ENCODE assay signal across 30 cellular contexts in genomic region chr7:45131891-45132290, GRCh38. TPM values are rescaled to one million over a fixed set of nuclear protein-coding genes. Genes with fewer than 3 reads are reported as not detected.
"Had no signal": no experiment of that assay in that cellular context is flagged by ENCODE, and none has a peak within 500 bp of the region (broad histone marks: within the 10 kb centered on the region; RNA-seq: fewer than 3 reads in every experiment).

No MANE protein-coding gene starts in this region.

- ATAC-seq: left colon; pancreas; psoas muscle; stimulated activated naive B cell treated with anti-CD40 and anti-IgM and Interleukin-4, amounts not matched to agents 10 μg/mL and 1 μg/mL and 100 μg/mL, for 72 hours had no signal

- H3K9me3 Mint-ChIP-seq: activated CD4-positive, alpha-beta memory T cell treated with anti-CD3 and anti-CD28 coated beads for 36 hours; activated T-helper 1 cell treated with anti-CD3 and anti-CD28 coated beads, Interleukin-12 subunit alpha, Interleukin-12 subunit beta, Interleukin-2, Interleukin-4 antibody, amounts not matched to agents 30 ng/mL and 10 ng/mL and 1 ng/mL, durations not matched to agents 14 hours and 24 hours and 36 hours; central memory CD8-positive, alpha-beta T cell; nephron progenitor cell; stimulated activated naive B cell treated with anti-CD40 and anti-IgM and Interleukin-4, amounts not matched to agents 10 μg/mL and 1 μg/mL and 100 μg/mL, for 72 hours had no signal

- H3K4me3 Mint-ChIP-seq: activated CD4-positive, alpha-beta memory T cell treated with anti-CD3 and anti-CD28 coated beads for 36 hours; activated T-helper 1 cell treated with anti-CD3 and anti-CD28 coated beads, Interleukin-12 subunit alpha, Interleukin-12 subunit beta, Interleukin-2, Interleukin-4 antibody, amounts not matched to agents 30 ng/mL and 10 ng/mL and 1 ng/mL, durations not matched to agents 14 hours and 24 hours and 36 hours; central memory CD8-positive, alpha-beta T cell; nephron progenitor cell; stimulated activated naive B cell treated with anti-CD40 and anti-IgM and Interleukin-4, amounts not matched to agents 10 μg/mL and 1 μg/mL and 100 μg/mL, for 72 hours had no signal

- H3K27ac Mint-ChIP-seq: activated CD4-positive, alpha-beta memory T cell treated with anti-CD3 and anti-CD28 coated beads for 36 hours; activated T-helper 1 cell treated with anti-CD3 and anti-CD28 coated beads, Interleukin-12 subunit alpha, Interleukin-12 subunit beta, Interleukin-2, Interleukin-4 antibody, amounts not matched to agents 30 ng/mL and 10 ng/mL and 1 ng/mL, durations not matched to agents 14 hours and 24 hours and 36 hours; nephron progenitor cell; stimulated activated naive B cell treated with anti-CD40 and anti-IgM and Interleukin-4, amounts not matched to agents 10 μg/mL and 1 μg/mL and 100 μg/mL, for 72 hours had no signal

- DNase-seq: activated CD4-positive, alpha-beta memory T cell treated with anti-CD3 and anti-CD28 coated beads for 36 hours; activated CD4-positive, alpha-beta T cell treated with anti-CD3 and anti-CD28 coated beads for 4 hours; activated CD8-positive, alpha-beta memory T cell treated with anti-CD3 and anti-CD28 coated beads, Interleukin-2, amount 50 U/mL, for 4 hours; activated gamma-delta T cell; activated naive CD4-positive, alpha-beta T cell treated with anti-CD3 and anti-CD28 coated beads, Interleukin-2, amount 50 U/mL, for 16 hours; activated T-cell treated with anti-CD3 and anti-CD28 coated beads, Interleukin-2, amount 50 U/mL, for 1 hour; dermis blood vessel endothelial cell; effector CD8-positive, alpha-beta T cell; esophagus squamous epithelium; foreskin melanocyte; left colon; mammary epithelial cell; nephron progenitor cell; nucleus accumbens; psoas muscle; sigmoid colon; small intestine; stimulated activated CD4-positive, alpha-beta T cell treated with anti-CD3 and anti-CD28 coated beads, Interleukin-1b, Interleukin-23, amount 100 ng/mL, for 48 hours; stimulated activated CD4-positive, alpha-beta T cell treated with anti-CD3 and anti-CD28 coated beads, Interleukin-4, amount 100 ng/mL, for 4 hours; stimulated activated CD8-positive, alpha-beta memory T cell treated with anti-CD3 and anti-CD28 coated beads, Interleukin-4, amount 100 ng/mL, for 48 hours; stimulated activated naive B cell treated with anti-CD40 and anti-IgM and Interleukin-4, amounts not matched to agents 10 μg/mL and 1 μg/mL and 100 μg/mL, for 72 hours; T-helper 1 cell had no signal

- H3K36me3 Mint-ChIP-seq: activated CD4-positive, alpha-beta memory T cell treated with anti-CD3 and anti-CD28 coated beads for 36 hours; stimulated activated naive B cell treated with anti-CD40 and anti-IgM and Interleukin-4, amounts not matched to agents 10 μg/mL and 1 μg/mL and 100 μg/mL, for 72 hours had no signal

- H3K27me3 Mint-ChIP-seq: activated CD4-positive, alpha-beta memory T cell treated with anti-CD3 and anti-CD28 coated beads for 36 hours; central memory CD8-positive, alpha-beta T cell had no signal

- H3K9me3 ChIP-seq: esophagus squamous epithelium, pancreas, psoas muscle, sigmoid colon, tibial nerve had no signal

RNA-seq across cellular contexts. Expression of gene RAMP3, which starts 25.7 kb away (rescaled TPM):
- total RNA-seq: activated CD4-positive, alpha-beta memory T cell treated with anti-CD3 and anti-CD28 coated beads for 36 hours; activated CD8-positive, alpha-beta memory T cell treated with anti-CD3 and anti-CD28 coated beads for 36 hours; activated T-helper 1 cell treated with anti-CD3 and anti-CD28 coated beads, Interleukin-12 subunit alpha, Interleukin-12 subunit beta, Interleukin-2, Interleukin-4 antibody, amounts not matched to agents 30 ng/mL and 10 ng/mL and 1 ng/mL, durations not matched to agents 14 hours and 24 hours and 36 hours; bronchial epithelial cell; glomerular endothelial cell; hepatocyte; mammary epithelial cell had no signal
